In the genomic region with DNA sequence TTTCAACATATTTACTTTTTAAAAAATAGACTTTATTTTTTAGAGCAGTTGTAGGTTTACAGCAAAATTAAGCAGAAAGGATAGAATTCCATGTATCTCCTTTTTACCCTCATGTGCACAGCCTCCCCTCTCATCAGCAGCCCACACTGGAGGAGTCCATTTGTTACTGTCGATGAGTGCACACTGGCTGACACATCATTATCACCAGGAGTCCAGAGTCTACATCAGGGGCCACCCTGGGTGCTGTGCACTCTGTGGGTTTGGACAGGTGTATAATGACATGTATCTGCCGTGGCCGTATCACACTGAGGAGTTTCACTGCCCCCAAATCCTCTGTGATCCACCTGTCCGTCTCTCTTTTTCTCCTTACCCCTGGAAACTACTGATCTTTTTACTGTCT, we compare ENCODE assay signal across 22 cellular contexts. TPM values are rescaled to one million over a fixed set of nuclear protein-coding genes. Genes with fewer than 3 reads are reported as not detected.
DNase-seq lines count a peak whose midpoint lies in the region; ATAC-seq and TF ChIP-seq lines count a peak whose summit lies in the region.
"Had no signal": no experiment of that assay in that cellular context is flagged by ENCODE, and none has a peak within 500 bp of the region (broad histone marks: within the 10 kb centered on the region; RNA-seq: fewer than 3 reads in every experiment).

No MANE protein-coding gene starts in this region.

- peaks cover 70 to 83% (median 78%) of the 10 kb centered on the region in 3 donors for H3K4me1 Mint-ChIP-seq in T-cell
- H3K4me1 Mint-ChIP-seq in naive thymus-derived CD4-positive, alpha-beta T cell: peaks cover 47 to 86% (median 68%) of the 10 kb centered on the region in 7 donors

- H3K9me3 Mint-ChIP-seq in T-cell: no peaks in the 10 kb centered on the region
- peaks cover 0 to 9% (median 0%) of the 10 kb centered on the region in 11 donors for H3K9me3 Mint-ChIP-seq in naive thymus-derived CD4-positive, alpha-beta T cell

- H3K27ac Mint-ChIP-seq in T-cell: peak overlapping the region; percentile 12 to 65
- peak overlapping the region in 5 of 9 donors; percentile 17 to 80 (median 67) for H3K27ac Mint-ChIP-seq in naive thymus-derived CD4-positive, alpha-beta T cell

- H3K9me3 ChIP-seq in naive thymus-derived CD4-positive, alpha-beta T cell (ENCODE audit: control insufficient read depth in 2 of 3, low read length in 3 of 3): no peaks in the 10 kb centered on the region
- no peaks in the 10 kb centered on the region for H3K9me3 ChIP-seq in left ventricle myocardium inferior (replicated peaks)
- H3K9me3 ChIP-seq: MG63 had no signal

- no peak for TF ChIP-seq CTCF in left ventricle myocardium inferior (IDR thresholded peaks at IDR 0.05; ENCODE audit: borderline replicate concordance)

- H3K4me3 Mint-ChIP-seq in T-cell: no peak overlapping the region
- no peak overlapping the region for H3K4me3 Mint-ChIP-seq in naive thymus-derived CD4-positive, alpha-beta T cell
- H3K4me3 Mint-ChIP-seq: B cell had no signal

- intact Hi-C loops in naive thymus-derived CD4-positive, alpha-beta T cell (cut with micrococcal nuclease): no loop called here
- intact Hi-C loops in left ventricle myocardium inferior (cut with micrococcal nuclease): no loop called here

- POLR2A ChIA-PET in T-cell (lab: Charles Lee): interaction anchor here in 1 of 2 donors (0.7 kb wide), 1 partner anchor 10 kb away, joined by 3 read pairs; no protein-coding TSS in a partner anchor
- POLR2A ChIA-PET in naive thymus-derived CD4-positive, alpha-beta T cell (lab: Charles Lee): interaction anchor here (0.7 to 1.3 kb wide), 2 partner anchors 9 to 24 kb away, joined by 3 to 4 read pairs; no protein-coding TSS in a partner anchor

- peaks cover 12 to 17% of the 10 kb centered on the region in 2 donors for H3K4me1 ChIP-seq in naive thymus-derived CD4-positive, alpha-beta T cell (ENCODE audit: control insufficient read depth in 2 of 2, insufficient read depth in 2 of 2, low read length in 2 of 2)
- peaks cover 22% of the 10 kb centered on the region for H3K4me1 ChIP-seq in left ventricle myocardium inferior

- ATAC-seq in T-cell (replicated peaks in 1 of 4) (no peak), left lobe of liver (peak; percentile 48)
- no peak for ATAC-seq in naive thymus-derived CD4-positive, alpha-beta T cell

- no peak overlapping the region for H3K4me3 ChIP-seq in naive thymus-derived CD4-positive, alpha-beta T cell (ENCODE audit: low read length)
- H3K4me3 ChIP-seq in left ventricle myocardium inferior: no peak overlapping the region
- H3K4me3 ChIP-seq: MG63, SK-N-MC had no signal

- DNase-seq in NCI-H146 (lab: John Stamatoyannopoulos, UW) (peak; percentile 14), NCI-H146 treated with DMSO at 0.1 percent for 48 hours (lab: John Stamatoyannopoulos, UW; ENCODE audit: unreplicated experiment) (no peak), T-cell (no peak), left lobe of liver (ENCODE audit: low spot score) (no peak), NCI-H2196 treated with DMSO at 0.1 percent for 48 hours (lab: John Stamatoyannopoulos, UW; ENCODE audit: unreplicated experiment) (no peak), left ventricle myocardium inferior (no peak), GM19240 (ENCODE audit: insufficient read length, low spot score) (no peak)
- DNase-seq in naive thymus-derived CD4-positive, alpha-beta T cell: no peak
- DNase-seq: DMS79, Kasumi-1, MG63, NCI-H1092 treated with DMSO at 0.1 percent for 48 hours, NCI-H187, NCI-H2107, NCI-H2227 treated with DMSO at 0.1 percent for 48 hours, NCI-H524, SHP77 had no signal

- H3K27me3 Mint-ChIP-seq in T-cell: no peaks in the 10 kb centered on the region
- no peaks in the 10 kb centered on the region for H3K27me3 Mint-ChIP-seq in naive thymus-derived CD4-positive, alpha-beta T cell
- H3K27me3 Mint-ChIP-seq: B cell, IgD-negative memory B cell had no signal

- H3K27ac ChIP-seq in naive thymus-derived CD4-positive, alpha-beta T cell (ENCODE audit: low read depth, low read length): no peak overlapping the region
- H3K27ac ChIP-seq in left ventricle myocardium inferior (replicated peaks): no peak overlapping the region
- H3K27ac ChIP-seq: 22Rv1, HL-60, SK-N-MC had no signal

- H3K36me3 ChIP-seq in naive thymus-derived CD4-positive, alpha-beta T cell (ENCODE audit: control insufficient read depth in 2 of 3, insufficient read depth in 3 of 3, low read length in 3 of 3): peaks cover 0 to 12% (median 0%) of the 10 kb centered on the region in 3 experiments
- no peaks in the 10 kb centered on the region for H3K36me3 ChIP-seq in left ventricle myocardium inferior
- H3K36me3 ChIP-seq: MG63 had no signal

- CTCF ChIA-PET in T-cell (lab: Charles Lee): no interaction called here
- CTCF ChIA-PET in naive thymus-derived CD4-positive, alpha-beta T cell (lab: Charles Lee): interaction anchor here (1.0 kb wide), 1 partner anchor 22 kb away, joined by 3 read pairs; no protein-coding TSS in a partner anchor

- peaks cover 29% of the 10 kb centered on the region for H3K36me3 Mint-ChIP-seq in T-cell
- peaks cover 17 to 42% (median 32%) of the 10 kb centered on the region in 5 donors for H3K36me3 Mint-ChIP-seq in naive thymus-derived CD4-positive, alpha-beta T cell

- H3K27me3 ChIP-seq in naive thymus-derived CD4-positive, alpha-beta T cell (ENCODE audit: control insufficient read depth in 2 of 2, insufficient read depth in 2 of 2, low read length in 2 of 2): no peaks in the 10 kb centered on the region
- no peaks in the 10 kb centered on the region for H3K27me3 ChIP-seq in left ventricle myocardium inferior (ENCODE audit: low read depth)
- H3K27me3 ChIP-seq: MG63 had no signal

RNA-seq across cellular contexts. Expression of gene TBC1D14, which starts 26.3 kb away (rescaled TPM):
- 10 to 100 TPM; 44.2 to 73.8 (median 62.3) TPM for total RNA-seq in T-cell
- total RNA-seq in left lobe of liver: 29.3 TPM
- total RNA-seq in naive thymus-derived CD4-positive, alpha-beta T cell: 10 to 100 TPM; 42.9 to 72.2 (median 58.3) TPM
- polyA plus RNA-seq in naive thymus-derived CD4-positive, alpha-beta T cell: 10 to 100 TPM; 34.4 to 53.5 TPM
- total RNA-seq in left ventricle myocardium inferior: 36.1 TPM
